Comparison of ENCODE assay signal across 1 cellular context in genomic region chr3:195204360-195205166, GRCh38.
TF ChIP-seq lines count a peak whose summit lies in the region.

No MANE protein-coding gene starts in this region.

TF ChIP-seq in K562, 482 proteins besides CTCF, POLR2A, EP300 and RAD21 (continued from another document):
- peak; percentile 41 for TF ChIP-seq HMBOX1 (IDR thresholded peaks at IDR 0.05)
- TF ChIP-seq BACH1 (tag; IDR thresholded peaks at IDR 0.05) = no peak
- TF ChIP-seq MYNN (IDR thresholded peaks at IDR 0.05) = no peak
- TF ChIP-seq MYNN (CRISPR knock-in tag; IDR thresholded peaks at IDR 0.05) = no peak
- TF ChIP-seq MAX (CRISPR knock-in tag; IDR thresholded peaks at IDR 0.05) = peak; percentile 49; the same call in 1 of the 2 replicates
- no peak; the same call in 1 of the 2 replicates for TF ChIP-seq SMAD4 (CRISPR knock-in tag; conservative IDR thresholded peaks at IDR 0.05)
- TF ChIP-seq NR4A1 (CRISPR knock-in tag; IDR thresholded peaks at IDR 0.05) = no peak
- peak; percentile 40; the same call in 1 of the 2 replicates for TF ChIP-seq NR4A1 (tag; IDR thresholded peaks at IDR 0.05)
- TF ChIP-seq MEF2A (IDR thresholded peaks at IDR 0.05; ENCODE audit: control insufficient read depth, low read depth, low read length) = no peak
- TF ChIP-seq ARID4B (CRISPR knock-in tag; IDR thresholded peaks at IDR 0.05) = peak; percentile 34; the same call in 1 of the 2 replicates
- peak; percentile 78; the same call in 1 of the 2 replicates for TF ChIP-seq GATAD2A (IDR thresholded peaks at IDR 0.05)
- no peak for TF ChIP-seq SAFB (IDR thresholded peaks at IDR 0.05; ENCODE audit: borderline replicate concordance, low read depth, low read length)
- no peak for TF ChIP-seq HDAC2 (IDR thresholded peaks at IDR 0.05)
- TF ChIP-seq ZBTB9 (CRISPR knock-in tag; IDR thresholded peaks at IDR 0.05) = peak; percentile 27; the same call in 1 of the 2 replicates
- TF ChIP-seq NFIX (CRISPR knock-in tag; IDR thresholded peaks at IDR 0.05; ENCODE audit: low read depth) = peak; percentile 58
- TF ChIP-seq RNF2 (IDR thresholded peaks at IDR 0.05) = peak; percentile 24; the same call in 1 of the 2 replicates
- TF ChIP-seq NFIC (IDR thresholded peaks at IDR 0.05) = peak; percentile 97
- TF ChIP-seq OTX1 (CRISPR knock-in tag; IDR thresholded peaks at IDR 0.05) = 0 out of 2 replicates have a peak, but pooled peaks have one; percentile 17
- TF ChIP-seq ZNF766 (CRISPR knock-in tag; conservative IDR thresholded peaks at IDR 0.05) = 0 out of 2 replicates have a peak, but pooled peaks have one; percentile 18
- TF ChIP-seq MAZ (CRISPR knock-in tag; conservative IDR thresholded peaks at IDR 0.05 in 1 of 2, IDR thresholded peaks at IDR 0.05 in 1 of 2) = peak in 1 of 2 experiments; percentile 37; a peak in 2 of 4 replicates
- TF ChIP-seq NFE2 (IDR thresholded peaks at IDR 0.05; ENCODE audit: low read depth) = peak; percentile 9; the same call in 1 of the 2 replicates
- 0 out of 2 replicates have a peak, but pooled peaks have one; percentile 10 for TF ChIP-seq ZNF79 (CRISPR knock-in tag; IDR thresholded peaks at IDR 0.05; ENCODE audit: low read depth)
- 0 out of 4 replicates have a peak, but pooled peaks of 1 of the 2 experiments have one; percentile 46 for TF ChIP-seq UBTF (IDR thresholded peaks at IDR 0.05; ENCODE audit: borderline replicate concordance in 1 of 2, low read depth in 2 of 2, low read length in 2 of 2)
- TF ChIP-seq NR2C1 (IDR thresholded peaks at IDR 0.05) = no peak
- peak; percentile 25; the same call in 1 of the 2 replicates for TF ChIP-seq NR2C1 (tag; IDR thresholded peaks at IDR 0.05)
- TF ChIP-seq ZNF184 (CRISPR knock-in tag; IDR thresholded peaks at IDR 0.05) = no peak
- no peak for TF ChIP-seq SP2 (IDR thresholded peaks at IDR 0.05; ENCODE audit: extremely low read depth, low read depth, low read length, poor library complexity, severe bottlenecking)
- no peak for TF ChIP-seq STAT5A (IDR thresholded peaks at IDR 0.05; ENCODE audit: borderline replicate concordance, low read length)
- 0 out of 4 replicates have a peak, but pooled peaks of 1 of the 2 experiments have one; percentile 41 for TF ChIP-seq MLLT1 (IDR thresholded peaks at IDR 0.05)
- no peak for TF ChIP-seq ZNF696 (CRISPR knock-in tag; conservative IDR thresholded peaks at IDR 0.05)
- TF ChIP-seq RBM39 (optimal IDR thresholded peaks at IDR 0.05; ENCODE audit: low read depth, low read length) = no peak
- no peak for TF ChIP-seq ZNF589 (CRISPR knock-in tag; IDR thresholded peaks at IDR 0.05; ENCODE audit: low read depth)
- 0 out of 6 replicates have a peak, but pooled peaks of 1 of the 3 experiments have one; percentile 20 for TF ChIP-seq ZBTB11 (CRISPR knock-in tag; IDR thresholded peaks at IDR 0.05)
TF ChIP-seq in K562: peak in this region for 22.
